Comparison of ENCODE assay signal across 14 cellular contexts in genomic region chr15:34047893-34048775, GRCh38. TPM values are rescaled to one million over a fixed set of nuclear protein-coding genes. Genes with fewer than 3 reads are reported as not detected.
A peak's percentile ranks its signal among the peaks of the same experiment; 100 is the strongest.
DNase-seq lines count a peak whose midpoint lies in the region; ATAC-seq and TF ChIP-seq lines count a peak whose summit lies in the region.
"Had no signal": no experiment of that assay in that cellular context is flagged by ENCODE, and none has a peak within 500 bp of the region (broad histone marks: within the 10 kb centered on the region; RNA-seq: fewer than 3 reads in every experiment).

No MANE protein-coding gene starts in this region.

- TF ChIP-seq POLR2A in IMR-90 (IDR thresholded peaks at IDR 0.05; ENCODE audit: low read depth, low read length) (no peak), adrenal gland (IDR thresholded peaks at IDR 0.05) (no peak)

- ATAC-seq in IMR-90 (ENCODE audit: low read depth) (peak; percentile 4; the same call in 1 of the 2 replicates), left lung (peak; percentile 62), GM19035 (IDR thresholded peaks at IDR 0.05; ENCODE audit: unreplicated experiment) (no peak)
- ATAC-seq: left lobe of liver had no signal

- 0 out of 2 replicates have a peak overlapping the region, but pooled peaks have one; percentile 9 for H4K5ac ChIP-seq in IMR-90 (ENCODE audit: low read depth, low read length)

- no peaks in the 10 kb centered on the region for H3K27me3 ChIP-seq in IMR-90 (ENCODE audit: control insufficient read depth, insufficient read depth, low read length)
- no peaks in the 10 kb centered on the region for H3K27me3 ChIP-seq in left lung
- H3K27me3 ChIP-seq in adrenal gland: no peaks in the 10 kb centered on the region

- peak overlapping the region; percentile 72 for H4K91ac ChIP-seq in IMR-90 (ENCODE audit: insufficient read depth, low read depth, low read length)

- in situ Hi-C loops in IMR-90 (cut with MboI; ENCODE audit: low sequenced_read_pairs): no loop called here
- in situ Hi-C loops in astrocyte of the cerebellum (cut with HindIII; ENCODE audit: low sequenced_read_pairs): no loop called here

- CTCF ChIA-PET in IMR-90 (lab: Yijun Ruan, JAX): no interaction called here

- H3K27ac ChIP-seq in IMR-90 (ENCODE audit: insufficient read depth, low read length) (peak overlapping the region; percentile 53), left lung (peak overlapping the region in 1 of 2 donors; percentile 39), adrenal gland (no peak overlapping the region)

- peak overlapping the region; percentile 63 for H2BK20ac ChIP-seq in IMR-90 (ENCODE audit: low read depth, low read length)

- TF ChIP-seq CTCF in IMR-90 (conservative IDR thresholded peaks at IDR 0.05; ENCODE audit: low read depth, low read length): no peak
- no peak for TF ChIP-seq CTCF in astrocyte of the cerebellum (IDR thresholded peaks at IDR 0.05; ENCODE audit: low read depth, low read length, missing control alignments)
- no peak for TF ChIP-seq CTCF in left lung (IDR thresholded peaks at IDR 0.05)
- no peak for TF ChIP-seq CTCF in adrenal gland (IDR thresholded peaks at IDR 0.05)

- H2BK5ac ChIP-seq in IMR-90 (ENCODE audit: low read depth, low read length, poor library complexity, severe bottlenecking): peak overlapping the region; percentile 83

- H3K79me1 ChIP-seq in IMR-90 (ENCODE audit: low read depth in 1 of 2, low read length in 2 of 2): peaks cover 0 to 4% of the 10 kb centered on the region in 2 experiments; a peak in 1 of 4 replicates

- H3K9ac ChIP-seq in IMR-90 (ENCODE audit: low read depth, low read length): no peak overlapping the region

- H3K4me3 ChIP-seq in IMR-90 (ENCODE audit: insufficient read depth, low read depth, low read length): no peak overlapping the region
- no peak overlapping the region for H3K4me3 ChIP-seq in astrocyte of the cerebellum (ENCODE audit: low read depth, low read length)
- H3K4me3 ChIP-seq in left lung: no peak overlapping the region
- no peak overlapping the region for H3K4me3 ChIP-seq in adrenal gland

- peak overlapping the region in 1 of 2 experiments; percentile 42; a peak in 2 of 4 replicates for H4K8ac ChIP-seq in IMR-90 (ENCODE audit: low read depth in 2 of 2, low read length in 2 of 2)

- H3K23ac ChIP-seq in IMR-90 (ENCODE audit: low read depth, low read length): peak overlapping the region; percentile 91

- H2BK15ac ChIP-seq in IMR-90 (ENCODE audit: low read depth, low read length): peak overlapping the region; percentile 72; the same call in 2 of the 3 replicates

- dilution Hi-C loops in IMR-90 (cut with HindIII; ENCODE audit: low sequenced_read_pairs, unreplicated experiment): no loop called here

- DNase-seq in Daoy (ENCODE audit: low read depth) (peak; percentile 86), IMR-90 (no peak), astrocyte of the cerebellum (ENCODE audit: low read depth) (peak; percentile 39), left lung (peak in 1 of 2 donors; percentile 54), NCI-H1092 (lab: John Stamatoyannopoulos, UW) (no peak), adrenal gland (no peak)
- DNase-seq in activated CD4-positive, alpha-beta T cell treated with anti-CD3 and anti-CD28 coated beads for 1 hour: no peak
- DNase-seq: activated B cell treated with CpG ODN at 0.5 μM for 24 hours, activated gamma-delta T cell, Calu3, NCI-H2081 treated with DMSO at 0.1 percent for 48 hours, substantia nigra had no signal

- peak overlapping the region; percentile 18; the same call in 1 of the 2 replicates for H3K18ac ChIP-seq in IMR-90 (ENCODE audit: low read depth, low read length)

- H3K14ac ChIP-seq in IMR-90 (replicated peaks; ENCODE audit: low read depth, low read length): peak overlapping the region; percentile 82; the same call in 1 of the 2 replicates

- peak overlapping the region; percentile 58 for H2BK120ac ChIP-seq in IMR-90 (ENCODE audit: low read depth, low read length)

- H4K20me1 ChIP-seq in IMR-90 (ENCODE audit: insufficient read depth, low read length): no peaks in the 10 kb centered on the region; the same call in 1 of the 2 replicates

- H3K9me3 ChIP-seq in IMR-90 (ENCODE audit: control insufficient read depth, insufficient read depth, low read length) (peaks cover 4% of the 10 kb centered on the region; the same call in 1 of the 2 replicates), left lung (peaks cover 0 to 27% of the 10 kb centered on the region in 2 donors), adrenal gland (replicated peaks in 1 of 3) (peaks cover 0 to 6% (median 0%) of the 10 kb centered on the region in 3 donors)

- H3K9me1 ChIP-seq in IMR-90 (ENCODE audit: insufficient read depth, low read length): peaks cover 11% of the 10 kb centered on the region

- H3K36me3 ChIP-seq in IMR-90 (ENCODE audit: control insufficient read depth, insufficient read depth, low read length) (no peaks in the 10 kb centered on the region), left lung (no peaks in the 10 kb centered on the region), adrenal gland (replicated peaks in 1 of 2) (no peaks in the 10 kb centered on the region)

- intact Hi-C loops in IMR-90 (cut with micrococcal nuclease): no loop called here
- intact Hi-C loops in left lung (cut with DNase I): no loop called here
- intact Hi-C loops in adrenal gland (cut with DNase I): no loop called here

- peak overlapping the region; percentile 74 for H2AK9ac ChIP-seq in IMR-90 (replicated peaks; ENCODE audit: low read depth, low read length, poor library complexity)

- no peak overlapping the region for H3K4me2 ChIP-seq in IMR-90 (ENCODE audit: low read depth, low read length)

- peaks cover 14% of the 10 kb centered on the region for H3K4me1 ChIP-seq in IMR-90 (ENCODE audit: control insufficient read depth, insufficient read depth, low read length)
- no peaks in the 10 kb centered on the region for H3K4me1 ChIP-seq in left lung
- H3K4me1 ChIP-seq in adrenal gland (replicated peaks in 1 of 2): no peaks in the 10 kb centered on the region

- WGBS in IMR-90 (ENCODE audit: extremely low coverage in 2 of 2, insufficient read length in 1 of 2), 2 experiments: 100% methylated on average over 1 of the region's 10 CpGs; no CpG with 5 or more reads in 1 of the 2 experiments
- WGBS in adrenal gland, 4 donors: 58 to 91% (median 83%) methylated on average over 6 to 10 of the region's 10 CpGs

- peak overlapping the region; percentile 91 for H2AK5ac ChIP-seq in IMR-90 (ENCODE audit: low read depth, low read length)

- H3K56ac ChIP-seq in IMR-90 (ENCODE audit: extremely low read depth, insufficient read depth, low read length): peak overlapping the region; percentile 17; the same call in 1 of the 2 replicates

- no TSS peak for BruUV-seq in IMR-90 (replicated peaks; lab: Mats Ljungman, UMichigan)

- H2AFZ ChIP-seq in IMR-90 (replicated peaks; ENCODE audit: low read length, poor library complexity): peak overlapping the region; percentile 67

- H3K4ac ChIP-seq in IMR-90 (ENCODE audit: low read depth, low read length): peak overlapping the region; percentile 90

- TF ChIP-seq RAD21 in IMR-90 (IDR thresholded peaks at IDR 0.05; ENCODE audit: low read length): no peak

- POLR2A ChIA-PET in IMR-90 (lab: Charles Lee; ENCODE audit: unreplicated experiment): no interaction called here

TF ChIP-seq in IMR-90, 13 proteins besides CTCF, POLR2A, EP300 and RAD21:
- TF ChIP-seq FOS (IDR thresholded peaks at IDR 0.05; ENCODE audit: low read depth, low read length): no peak

RNA-seq across cellular contexts. Expression of gene AVEN, which starts 9.1 kb away (rescaled TPM):
- 21.4 and 22.7 TPM in 2 replicates for total RNA-seq in Daoy (2014; rRNA removed; shearing (Covaris generic))
- total RNA-seq in IMR-90 (2012; rRNA removed) (17.6 and 26.4 TPM in 2 replicates), left lung (10 to 100 TPM; 11.3 to 13.6 TPM), adrenal gland (10 to 100 TPM; 10.0 to 21.0 (median 13.7) TPM)
- polyA plus RNA-seq in IMR-90 (2012; rRNA removed) (8.2 and 9.1 TPM in 2 replicates), adrenal gland (10 to 100 TPM in 1 of 3 donors, 1 to 10 TPM in 2; 6.9 to 22.7 (median 9.2) TPM)
- 3.0 and 7.7 TPM in 2 replicates for polyA plus RNA-seq in IMR-90 (2012; cell fraction: cytosol; rRNA removed)
- polyA plus RNA-seq in IMR-90 (2012; cell fraction: nucleus; rRNA removed; ENCODE audit: low replicate concordance): 0.95 and 6.8 TPM in 2 replicates

RNA-seq across cellular contexts. Expression of gene EMC7, which starts 53.5 kb away (rescaled TPM):
- 22.2 and 27.9 TPM in 2 replicates for total RNA-seq in Daoy (2014; rRNA removed; shearing (Covaris generic))
- total RNA-seq in IMR-90 (2012; rRNA removed): 46.6 and 58.6 TPM in 2 replicates
- polyA plus RNA-seq in IMR-90 (2012; rRNA removed): 66.8 and 76.4 TPM in 2 replicates
- polyA plus RNA-seq in IMR-90 (2012; cell fraction: cytosol; rRNA removed): 20.0 and 31.5 TPM in 2 replicates
- polyA plus RNA-seq in IMR-90 (2012; cell fraction: nucleus; rRNA removed; ENCODE audit: low replicate concordance): 3.0 and 27.9 TPM in 2 replicates
- 10 to 100 TPM; 76.2 to 87.5 TPM for total RNA-seq in left lung
- total RNA-seq in adrenal gland: 100 to 1,000 TPM in 3 of 8 donors, 10 to 100 TPM in 5; 62.4 to 127 (median 83.0) TPM
- polyA plus RNA-seq in adrenal gland: 100 to 1,000 TPM in 2 of 3 donors, 10 to 100 TPM in 1; 36.4 to 268 (median 128) TPM

RNA-seq across cellular contexts. Expression of gene PGBD4, which starts 53.7 kb away (rescaled TPM):
- total RNA-seq in Daoy (2014; rRNA removed; shearing (Covaris generic)): 1.4 and 2.4 TPM in 2 replicates
- total RNA-seq in IMR-90 (2012; rRNA removed): 1.3 and 1.9 TPM in 2 replicates
- 0.75 and 0.89 TPM in 2 replicates for polyA plus RNA-seq in IMR-90 (2012; rRNA removed)
- 0.15 and 0.16 TPM in 2 replicates for polyA plus RNA-seq in IMR-90 (2012; cell fraction: cytosol; rRNA removed)
- 0.14 and 0.73 TPM in 2 replicates for polyA plus RNA-seq in IMR-90 (2012; cell fraction: nucleus; rRNA removed; ENCODE audit: low replicate concordance)
- total RNA-seq in left lung: 1 to 10 TPM; 1.1 to 1.8 TPM
- 1 to 10 TPM in 6 of 8 donors, under 1 TPM in 2; 0.30 to 2.0 (median 1.4) TPM for total RNA-seq in adrenal gland
- polyA plus RNA-seq in adrenal gland: 1 to 10 TPM in 2 of 3 donors, under 1 TPM in 1; 0.40 to 1.8 (median 1.1) TPM

Comparison
In these comparisons a context has a peak if more than half of its experiments do, and no peak if none do; other contexts are left out.
1. DNase-seq: peak in Daoy (single experiment) and astrocyte of the cerebellum (single experiment); none in IMR-90 (single experiment), activated CD4-positive, alpha-beta T cell treated with anti-CD3 and anti-CD28 coated beads for 1 hour (single experiment), NCI-H1092 (single experiment) and adrenal gland (0 of 7).